In genomic region chr6:44105146-44105545, GRCh38 we compare ENCODE assay signal across 22 cellular contexts. TPM values are rescaled to one million over a fixed set of nuclear protein-coding genes. Genes with fewer than 3 reads are reported as not detected.
DNase-seq lines count a peak whose midpoint lies in the region; ATAC-seq and TF ChIP-seq lines count a peak whose summit lies in the region.
"Had no signal": no experiment of that assay in that cellular context is flagged by ENCODE, and none has a peak within 500 bp of the region (broad histone marks: within the 10 kb centered on the region; RNA-seq: fewer than 3 reads in every experiment).

No MANE protein-coding gene starts in this region.

- H3K4me3 ChIP-seq in left ventricle myocardium inferior (no peak overlapping the region), thyroid gland (replicated peaks in 1 of 3) (no peak overlapping the region)
- H3K4me3 ChIP-seq: colonic mucosa, neural progenitor cell had no signal

- intact Hi-C loops in left ventricle myocardium inferior (cut with micrococcal nuclease) (no loop called here), Right ventricle myocardium superior (cut with DNase I) (no loop called here), thyroid gland (cut with DNase I) (no loop called here)

- TF ChIP-seq CTCF in left ventricle myocardium inferior (IDR thresholded peaks at IDR 0.05; ENCODE audit: borderline replicate concordance) (no peak), thyroid gland (IDR thresholded peaks at IDR 0.05) (no peak)

- no peak for DNase-seq in left ventricle myocardium inferior
- no peak for DNase-seq in Right ventricle myocardium superior
- peak; percentile 56 for DNase-seq in astrocyte of the hippocampus (ENCODE audit: low read depth, low spot score)
- DNase-seq in thyroid gland = no peak
- no peak for DNase-seq in NCI-H345 (lab: John Stamatoyannopoulos, UW)
- no peak for DNase-seq in HK-2 (ENCODE audit: unreplicated experiment)
- DNase-seq: activated CD4-positive, alpha-beta memory T cell treated with anti-CD3 and anti-CD28 coated beads, Interleukin-2, amount 10 ng/mL, durations not matched to agents 7 days and 5 days; activated naive CD4-positive, alpha-beta T cell treated with anti-CD3 and anti-CD28 coated beads for 36 hours; activated T-cell treated with anti-CD3 and anti-CD28 coated beads, Interleukin-2, amount 50 U/mL, for 1 hour; CD8-positive, alpha-beta memory T cell; colonic mucosa; foreskin fibroblast; kidney; NCI-H1930; OCI-M1; SIG-M5; T-helper 2 cell had no signal

- WGBS in thyroid gland, 2 donors = 77 to 86% methylated on average over 7 of the region's 7 CpGs

- H3K4me1 ChIP-seq in left ventricle myocardium inferior (peaks cover 56% of the 10 kb centered on the region), thyroid gland (peaks cover 0 to 14% of the 10 kb centered on the region in 2 donors)

- no peak for ATAC-seq in Right ventricle myocardium superior (ENCODE audit: poor library complexity)
- no peak for ATAC-seq in HG02970 (IDR thresholded peaks at IDR 0.05; ENCODE audit: low FRiP score, unreplicated experiment)
- ATAC-seq: stimulated activated memory B cell treated with anti-CD40 and anti-IgM and Interleukin-4, amounts not matched to agents 10 μg/mL and 1 μg/mL and 100 μg/mL, for 72 hours; WTC11 had no signal

- H3K9me3 ChIP-seq in left ventricle myocardium inferior (replicated peaks) (no peaks in the 10 kb centered on the region), thyroid gland (no peaks in the 10 kb centered on the region)
- H3K9me3 ChIP-seq: colonic mucosa had no signal

- H3K27ac ChIP-seq in left ventricle myocardium inferior (replicated peaks) (peak overlapping the region; percentile 63), layer of hippocampus (ENCODE audit: low read depth, low read length) (peak overlapping the region; percentile 31), thyroid gland (peak overlapping the region in 2 of 3 donors; percentile 36 to 41)
- H3K27ac ChIP-seq: colonic mucosa, neural progenitor cell had no signal

- TF ChIP-seq POLR2A in thyroid gland (IDR thresholded peaks at IDR 0.05) = no peak

- H3K27me3 ChIP-seq in left ventricle myocardium inferior (ENCODE audit: low read depth) = no peaks in the 10 kb centered on the region
- H3K27me3 ChIP-seq in layer of hippocampus (ENCODE audit: control insufficient read depth, insufficient read depth, low read length) = no peaks in the 10 kb centered on the region
- H3K27me3 ChIP-seq in thyroid gland = no peaks in the 10 kb centered on the region
- H3K27me3 ChIP-seq: colonic mucosa, neural progenitor cell had no signal

- H3K36me3 ChIP-seq in left ventricle myocardium inferior = peaks cover 5% of the 10 kb centered on the region
- H3K36me3 ChIP-seq in thyroid gland = peaks cover 0 to 5% of the 10 kb centered on the region in 2 donors
- H3K36me3 ChIP-seq: colonic mucosa, neural progenitor cell had no signal

RNA-seq across cellular contexts. Expression of gene MRPL14, which starts 22.1 kb away (rescaled TPM):
- total RNA-seq in left ventricle myocardium inferior = 36.8 TPM
- 41.0 TPM for total RNA-seq in Right ventricle myocardium superior
- total RNA-seq in thyroid gland = 10 to 100 TPM; 26.5 to 80.5 (median 31.1) TPM

RNA-seq across cellular contexts. Expression of gene TMEM63B, which starts 22.2 kb away (rescaled TPM):
- total RNA-seq in left ventricle myocardium inferior (37.2 TPM), Right ventricle myocardium superior (46.3 TPM), thyroid gland (10 to 100 TPM; 21.6 to 41.7 (median 29.3) TPM)

RNA-seq across cellular contexts. Expression of gene CAPN11, which starts 53.5 kb away (rescaled TPM):
- total RNA-seq in left ventricle myocardium inferior (0.25 TPM), Right ventricle myocardium superior (0.43 TPM), thyroid gland (1 to 10 TPM in 1 of 4 donors, under 1 TPM in 1, not detected in 2; 0.22 to 1.7 TPM)
- total RNA-seq: activated naive CD4-positive, alpha-beta T cell treated with anti-CD3 and anti-CD28 coated beads for 36 hours; CD8-positive, alpha-beta memory T cell had no signal
